In genomic region chrX:5113128-5113527, GRCh38 we compare ENCODE assay signal across 12 cellular contexts.
DNase-seq lines count a peak whose midpoint lies in the region; ATAC-seq and TF ChIP-seq lines count a peak whose summit lies in the region.
"Had no signal": no experiment of that assay in that cellular context is flagged by ENCODE, and none has a peak within 500 bp of the region (broad histone marks: within the 10 kb centered on the region; RNA-seq: fewer than 3 reads in every experiment).

No MANE protein-coding gene starts in this region.

- H2AFZ ChIP-seq in SK-N-SH (ENCODE audit: low read depth) (no peak overlapping the region), OCI-LY7 (ENCODE audit: low read length) (no peak overlapping the region)

- no peaks in the 10 kb centered on the region for H3K9me3 ChIP-seq in SK-N-SH
- H3K9me3 ChIP-seq in OCI-LY7 (ENCODE audit: low read length) = no peaks in the 10 kb centered on the region
- H3K9me3 ChIP-seq in upper lobe of left lung = no peaks in the 10 kb centered on the region

- 0 out of 2 replicates have a peak, but pooled peaks have one; percentile 23 for TF ChIP-seq RAD21 in SK-N-SH (IDR thresholded peaks at IDR 0.05; ENCODE audit: low read length)

- 5% methylated on average over 6 of the region's 6 CpGs for WGBS in SK-N-SH (ENCODE audit: low lambda C conversion rate)
- 64 to 69% methylated on average over 6 of the region's 6 CpGs for WGBS in upper lobe of left lung, 2 donors

- no peak for TF ChIP-seq POLR2A in upper lobe of left lung (IDR thresholded peaks at IDR 0.05)

- TF ChIP-seq EP300 in SK-N-SH (IDR thresholded peaks at IDR 0.05; ENCODE audit: borderline replicate concordance in 1 of 2, low read depth in 1 of 2, low read length in 1 of 2) (no peak), upper lobe of left lung (IDR thresholded peaks at IDR 0.05) (no peak)

- H3K27me3 ChIP-seq in SK-N-SH (ENCODE audit: insufficient read depth) = no peaks in the 10 kb centered on the region
- no peaks in the 10 kb centered on the region for H3K27me3 ChIP-seq in foreskin keratinocyte
- no peaks in the 10 kb centered on the region for H3K27me3 ChIP-seq in upper lobe of left lung
- H3K27me3 ChIP-seq: cardiac muscle cell had no signal

- intact Hi-C loops in OCI-LY7 (cut with micrococcal nuclease; ENCODE audit: unreplicated experiment) = loop anchor here (2.0 kb wide), 1 partner anchor 566 kb away; no protein-coding TSS in a partner anchor

- TF ChIP-seq CTCF in SK-N-SH (IDR thresholded peaks at IDR 0.05) (peak; percentile 43), OCI-LY7 (conservative IDR thresholded peaks at IDR 0.05; ENCODE audit: low read length) (peak; percentile 76), foreskin keratinocyte (conservative IDR thresholded peaks at IDR 0.05) (peak; percentile 40), upper lobe of left lung (IDR thresholded peaks at IDR 0.05) (peak in 4 of 6 experiments; percentile 10 to 22 (median 15))

- no peak overlapping the region for H3K27ac ChIP-seq in SK-N-SH (ENCODE audit: low read depth in 2 of 2, low read length in 1 of 2)
- no peak overlapping the region for H3K27ac ChIP-seq in OCI-LY7 (ENCODE audit: low read depth, low read length, poor library complexity, severe bottlenecking)
- H3K27ac ChIP-seq in foreskin keratinocyte = no peak overlapping the region
- H3K27ac ChIP-seq in upper lobe of left lung = no peak overlapping the region
- H3K27ac ChIP-seq: cardiac muscle cell had no signal

- H3K9ac ChIP-seq in SK-N-SH = no peak overlapping the region

- H3K36me3 ChIP-seq in SK-N-SH (replicated peaks in 1 of 2; ENCODE audit: control insufficient read depth in 1 of 2, insufficient read depth in 2 of 2, low read length in 1 of 2) (no peaks in the 10 kb centered on the region), OCI-LY7 (ENCODE audit: insufficient read depth, low read length) (no peaks in the 10 kb centered on the region), upper lobe of left lung (no peaks in the 10 kb centered on the region)
- H3K36me3 ChIP-seq: cardiac muscle cell had no signal

- H3K4me2 ChIP-seq in SK-N-SH (no peak overlapping the region), OCI-LY7 (ENCODE audit: low read length) (no peak overlapping the region)

- no peaks in the 10 kb centered on the region for H3F3A ChIP-seq in SK-N-SH (replicated peaks; ENCODE audit: insufficient read depth)

- BruUV-seq in OCI-LY7 (replicated peaks; lab: Mats Ljungman, UMichigan) = no TSS peak

- H3K9me2 ChIP-seq in SK-N-SH = no peaks in the 10 kb centered on the region
- H3K9me2 ChIP-seq in OCI-LY7 (ENCODE audit: insufficient read depth, low read length) = no peaks in the 10 kb centered on the region

- H4K20me1 ChIP-seq in SK-N-SH (ENCODE audit: insufficient read depth) (no peaks in the 10 kb centered on the region), OCI-LY7 (ENCODE audit: insufficient read depth, low read length) (no peaks in the 10 kb centered on the region)

- H3K79me2 ChIP-seq in SK-N-SH (ENCODE audit: insufficient read depth) (no peaks in the 10 kb centered on the region), OCI-LY7 (ENCODE audit: insufficient read depth, low read depth, low read length) (no peaks in the 10 kb centered on the region)

- DNase-seq in SK-N-SH (no peak), OCI-LY7 (ENCODE audit: low spot score) (peak; percentile 52), foreskin keratinocyte (peak in 1 of 2 donors; percentile 2), upper lobe of left lung (no peak), mucosa of gallbladder (ENCODE audit: low spot score) (no peak), activated gamma-delta T cell (lab: John Stamatoyannopoulos, UW) (no peak)
- DNase-seq: COR-L47; left colon; stimulated activated CD4-positive, alpha-beta T cell treated with anti-CD3 and anti-CD28 coated beads, Interleukin-4, amount 100 ng/mL, for 24 hours had no signal

- CTCF ChIA-PET in SK-N-SH (lab: Yijun Ruan, JAX) (no interaction called here), OCI-LY7 (lab: Charles Lee; ENCODE audit: unreplicated experiment) (no interaction called here)

- no peak overlapping the region; a peak in 1 of 4 replicates for H3K4me3 ChIP-seq in SK-N-SH (ENCODE audit: low read depth in 2 of 2, low read length in 1 of 2)
- no peak overlapping the region for H3K4me3 ChIP-seq in OCI-LY7 (ENCODE audit: low read depth, low read length, poor library complexity, severe bottlenecking)
- no peak overlapping the region for H3K4me3 ChIP-seq in upper lobe of left lung
- H3K4me3 ChIP-seq: cardiac muscle cell had no signal

- ATAC-seq in SK-N-SH treated with all-trans-retinoic acid at 6 μM for 48 hours (no peak), foreskin keratinocyte (no peak), upper lobe of left lung (ENCODE audit: low FRiP score in 2 of 2) (no peak), GM18861 (IDR thresholded peaks at IDR 0.05; ENCODE audit: unreplicated experiment) (no peak)
- ATAC-seq: left colon had no signal

- H3K4me1 ChIP-seq in SK-N-SH (ENCODE audit: control insufficient read depth in 1 of 2, insufficient read depth in 2 of 2, low read depth in 1 of 2, low read length in 1 of 2) = no peaks in the 10 kb centered on the region; a peak in 1 of 4 replicates
- no peaks in the 10 kb centered on the region for H3K4me1 ChIP-seq in OCI-LY7 (ENCODE audit: insufficient read depth, low read length, poor library complexity, severe bottlenecking)
- no peaks in the 10 kb centered on the region for H3K4me1 ChIP-seq in foreskin keratinocyte
- H3K4me1 ChIP-seq in upper lobe of left lung = no peaks in the 10 kb centered on the region

- POLR2A ChIA-PET in SK-N-SH (lab: Yijun Ruan, JAX) = no interaction called here
- POLR2A ChIA-PET in OCI-LY7 (lab: Charles Lee) = interaction anchor here (0.9 kb wide), 1 partner anchor 9 kb away, joined by 6 read pairs; no protein-coding TSS in a partner anchor

TF ChIP-seq in SK-N-SH, 30 proteins besides CTCF, POLR2A, EP300 and RAD21 (continues in another document):
- no peak for TF ChIP-seq ELF1 (IDR thresholded peaks at IDR 0.05)
- TF ChIP-seq USF1 (IDR thresholded peaks at IDR 0.05; ENCODE audit: borderline replicate concordance, low read depth) = no peak
- TF ChIP-seq GATA2 (CRISPR knock-in tag; IDR thresholded peaks at IDR 0.05) = no peak
- no peak for TF ChIP-seq TCF12 (IDR thresholded peaks at IDR 0.05)
- TF ChIP-seq CHD2 (IDR thresholded peaks at IDR 0.05; ENCODE audit: low read length, partially characterized antibody) = no peak
- TF ChIP-seq USF2 (IDR thresholded peaks at IDR 0.05; ENCODE audit: borderline replicate concordance, low read depth, low read length) = no peak

TF ChIP-seq in SK-N-SH treated with all-trans-retinoic acid at 6 μM for 48 hours, 23 proteins besides CTCF, POLR2A, EP300 and RAD21:
- no peak for TF ChIP-seq OSR1 (CRISPR knock-in tag; IDR thresholded peaks at IDR 0.05)
- TF ChIP-seq SNAI2 (CRISPR knock-in tag; IDR thresholded peaks at IDR 0.05) = no peak
- TF ChIP-seq CSRNP3 (CRISPR knock-in tag; IDR thresholded peaks at IDR 0.05) = no peak
- no peak for TF ChIP-seq TOX (CRISPR knock-in tag; IDR thresholded peaks at IDR 0.05; ENCODE audit: borderline replicate concordance)
- no peak for TF ChIP-seq ZFP30 (CRISPR knock-in tag; IDR thresholded peaks at IDR 0.05)
- no peak for TF ChIP-seq ZNF70 (CRISPR knock-in tag; IDR thresholded peaks at IDR 0.05)
- TF ChIP-seq PATZ1 (CRISPR knock-in tag; IDR thresholded peaks at IDR 0.05; ENCODE audit: borderline replicate concordance) = no peak
- no peak for TF ChIP-seq ARNTL (CRISPR knock-in tag; IDR thresholded peaks at IDR 0.05; ENCODE audit: borderline replicate concordance, low read depth)
- no peak for TF ChIP-seq TCF4 (CRISPR knock-in tag; IDR thresholded peaks at IDR 0.05; ENCODE audit: borderline replicate concordance)
- no peak for TF ChIP-seq ISL1 (CRISPR knock-in tag; IDR thresholded peaks at IDR 0.05)

Comparison
In these comparisons a context has a peak if more than half of its experiments do, and no peak if none do; other contexts are left out.
1. CTCF ChIP-seq: peak in every context shown above with its lines; median percentile 76 in OCI-LY7; 43 in SK-N-SH; 40 in foreskin keratinocyte; 15 in upper lobe of left lung.